ENCODE assay signal across 10 cellular contexts in genomic region chr22:24950272-24950902, GRCh38. TPM values are rescaled to one million over a fixed set of nuclear protein-coding genes. Genes with fewer than 3 reads are reported as not detected.
DNase-seq lines count a peak whose midpoint lies in the region; ATAC-seq and TF ChIP-seq lines count a peak whose summit lies in the region.
"Had no signal": no experiment of that assay in that cellular context is flagged by ENCODE, and none has a peak within 500 bp of the region (broad histone marks: within the 10 kb centered on the region; RNA-seq: fewer than 3 reads in every experiment).

No MANE protein-coding gene starts in this region.

- peaks cover 10% of the 10 kb centered on the region for H3K4me1 Mint-ChIP-seq in activated naive CD4-positive, alpha-beta T cell treated with anti-CD3 and anti-CD28 coated beads, Interleukin-2, amount 50 U/mL, for 24 hours
- H3K4me1 Mint-ChIP-seq in activated naive CD4-positive, alpha-beta T cell treated with anti-CD3 and anti-CD28 coated beads for 36 hours (ENCODE audit: low read depth) = peaks cover 5% of the 10 kb centered on the region
- peaks cover 6% of the 10 kb centered on the region for H3K4me1 Mint-ChIP-seq in activated T-helper 17 cell treated with anti-CD3 and anti-CD28 coated beads, Interleukin-2, amount 50 U/mL, for 72 hours

- CTCF ChIA-PET in activated naive CD4-positive, alpha-beta T cell treated with anti-CD3 and anti-CD28 coated beads for 36 hours (lab: Charles Lee) = interaction anchor here (0.9 to 4.1 kb wide), 2 partner anchors 23 to 99 kb away, joined by 3 to 44 read pairs; no protein-coding TSS in a partner anchor

- ATAC-seq in HG03439 (IDR thresholded peaks at IDR 0.05; ENCODE audit: unreplicated experiment) (no peak), GM18511 (IDR thresholded peaks at IDR 0.05; ENCODE audit: unreplicated experiment) (no peak)
- no peak for ATAC-seq in activated T-helper 17 cell treated with anti-CD3 and anti-CD28 coated beads, Interleukin-2, amount 50 U/mL, for 72 hours (replicated peaks)
- ATAC-seq: heart left ventricle had no signal

- peaks cover 32% of the 10 kb centered on the region for H3K27me3 Mint-ChIP-seq in activated naive CD4-positive, alpha-beta T cell treated with anti-CD3 and anti-CD28 coated beads, Interleukin-2, amount 50 U/mL, for 24 hours
- peaks cover 55% of the 10 kb centered on the region for H3K27me3 Mint-ChIP-seq in activated naive CD4-positive, alpha-beta T cell treated with anti-CD3 and anti-CD28 coated beads for 36 hours (ENCODE audit: low read depth)
- H3K27me3 Mint-ChIP-seq in activated T-helper 17 cell treated with anti-CD3 and anti-CD28 coated beads, Interleukin-2, amount 50 U/mL, for 72 hours = peaks cover 54% of the 10 kb centered on the region

- intact Hi-C loops in activated naive CD4-positive, alpha-beta T cell treated with anti-CD3 and anti-CD28 coated beads for 36 hours (cut with micrococcal nuclease) = loop anchor here (5.0 kb wide), 1 partner anchor 222 kb away; no protein-coding TSS in a partner anchor

- no peak overlapping the region for H3K4me3 ChIP-seq in fibroblast of villous mesenchyme (ENCODE audit: low read depth, low read length)

- H3K36me3 Mint-ChIP-seq in activated naive CD4-positive, alpha-beta T cell treated with anti-CD3 and anti-CD28 coated beads, Interleukin-2, amount 50 U/mL, for 24 hours = peaks cover 1% of the 10 kb centered on the region
- H3K36me3 Mint-ChIP-seq in activated naive CD4-positive, alpha-beta T cell treated with anti-CD3 and anti-CD28 coated beads for 36 hours (ENCODE audit: low read depth) = no peaks in the 10 kb centered on the region
- H3K36me3 Mint-ChIP-seq in activated T-helper 17 cell treated with anti-CD3 and anti-CD28 coated beads, Interleukin-2, amount 50 U/mL, for 72 hours (ENCODE audit: low read depth) = no peaks in the 10 kb centered on the region

- in situ Hi-C loops in SK-MEL-5 (cut with HindIII; ENCODE audit: low pct_unique_long_range_greater_than_20kb, low sequenced_read_pairs) = no loop called here

- H3K27ac Mint-ChIP-seq in activated naive CD4-positive, alpha-beta T cell treated with anti-CD3 and anti-CD28 coated beads, Interleukin-2, amount 50 U/mL, for 24 hours = peak overlapping the region; percentile 68
- no peak overlapping the region for H3K27ac Mint-ChIP-seq in activated naive CD4-positive, alpha-beta T cell treated with anti-CD3 and anti-CD28 coated beads for 36 hours
- no peak overlapping the region for H3K27ac Mint-ChIP-seq in activated T-helper 17 cell treated with anti-CD3 and anti-CD28 coated beads, Interleukin-2, amount 50 U/mL, for 72 hours

- H3K4me3 Mint-ChIP-seq in activated naive CD4-positive, alpha-beta T cell treated with anti-CD3 and anti-CD28 coated beads, Interleukin-2, amount 50 U/mL, for 24 hours = no peak overlapping the region
- no peak overlapping the region for H3K4me3 Mint-ChIP-seq in activated naive CD4-positive, alpha-beta T cell treated with anti-CD3 and anti-CD28 coated beads for 36 hours
- H3K4me3 Mint-ChIP-seq in activated T-helper 17 cell treated with anti-CD3 and anti-CD28 coated beads, Interleukin-2, amount 50 U/mL, for 72 hours = no peak overlapping the region

- H3K9me3 Mint-ChIP-seq in activated naive CD4-positive, alpha-beta T cell treated with anti-CD3 and anti-CD28 coated beads, Interleukin-2, amount 50 U/mL, for 24 hours = no peaks in the 10 kb centered on the region
- H3K9me3 Mint-ChIP-seq in activated naive CD4-positive, alpha-beta T cell treated with anti-CD3 and anti-CD28 coated beads for 36 hours = no peaks in the 10 kb centered on the region
- H3K9me3 Mint-ChIP-seq in activated T-helper 17 cell treated with anti-CD3 and anti-CD28 coated beads, Interleukin-2, amount 50 U/mL, for 72 hours = no peaks in the 10 kb centered on the region

- no peak for DNase-seq in activated naive CD4-positive, alpha-beta T cell treated with anti-CD3 and anti-CD28 coated beads for 36 hours
- peak; percentile 46 for DNase-seq in SK-MEL-5 (ENCODE audit: low read depth, low spot score)
- peak; percentile 21 for DNase-seq in fibroblast of villous mesenchyme (ENCODE audit: low read depth)
- peak; percentile 55 for DNase-seq in superior temporal gyrus (ENCODE audit: extremely low spot score)
- DNase-seq: heart left ventricle, SIG-M5 had no signal

- no peak for TF ChIP-seq CTCF in fibroblast of villous mesenchyme (IDR thresholded peaks at IDR 0.05; ENCODE audit: insufficient read depth, low read depth, low read length)

RNA-seq across cellular contexts. Expression of gene KIAA1671, which starts 2.1 kb away (rescaled TPM):
- 1 to 10 TPM; 7.3 to 7.4 TPM for total RNA-seq in activated naive CD4-positive, alpha-beta T cell treated with anti-CD3 and anti-CD28 coated beads for 36 hours
- 3.0 and 3.5 TPM in 2 replicates for total RNA-seq in SK-MEL-5 (2014; rRNA removed; shearing (Covaris generic))
- polyA plus RNA-seq in SK-MEL-5 (2015; cell fraction: cytosol; rRNA removed) = 5.8 and 7.4 TPM in 2 replicates
- 3.3 and 5.5 TPM in 2 replicates for polyA plus RNA-seq in SK-MEL-5 (2015; cell fraction: nucleus; rRNA removed)
- 2.9 and 3.5 TPM in 2 replicates for total RNA-seq in fibroblast of villous mesenchyme
- total RNA-seq in activated T-helper 17 cell treated with anti-CD3 and anti-CD28 coated beads, Interleukin-2, amount 50 U/mL, for 72 hours = 1 to 10 TPM; 5.9 to 6.0 TPM

RNA-seq across cellular contexts. Expression of gene LHFPL7, which starts 3.9 kb away (rescaled TPM):
- total RNA-seq in activated naive CD4-positive, alpha-beta T cell treated with anti-CD3 and anti-CD28 coated beads for 36 hours = not detected
- total RNA-seq in SK-MEL-5 (2014; rRNA removed; shearing (Covaris generic)) = 0.18 TPM in 1 of 2 replicates, not detected in the other
- not detected in 2 replicates for polyA plus RNA-seq in SK-MEL-5 (2015; cell fraction: cytosol; rRNA removed)
- not detected in 2 replicates for polyA plus RNA-seq in SK-MEL-5 (2015; cell fraction: nucleus; rRNA removed)
- not detected in 2 replicates for total RNA-seq in fibroblast of villous mesenchyme
- not detected for total RNA-seq in activated T-helper 17 cell treated with anti-CD3 and anti-CD28 coated beads, Interleukin-2, amount 50 U/mL, for 72 hours
- total RNA-seq: heart left ventricle had no signal
- polyA plus RNA-seq: heart left ventricle had no signal
